ENCODE assay signal across 1 cellular context in genomic region chr7:43572516-43573049, GRCh38.
A peak's percentile ranks its signal among the peaks of the same experiment; 100 is the strongest.
TF ChIP-seq lines count a peak whose summit lies in the region.

No MANE protein-coding gene starts in this region.

TF ChIP-seq in K562, 482 proteins besides CTCF, POLR2A, EP300 and RAD21 (continued from another document and continues in another):
- TF ChIP-seq ZBTB49 (CRISPR knock-in tag; IDR thresholded peaks at IDR 0.05; ENCODE audit: borderline replicate concordance) (no peak), PML (IDR thresholded peaks at IDR 0.05; ENCODE audit: low read length) (no peak), STAT6 (CRISPR knock-in tag; IDR thresholded peaks at IDR 0.05) (no peak), ZNF354B (CRISPR knock-in tag; IDR thresholded peaks at IDR 0.05) (no peak), JUNB (CRISPR knock-in tag; conservative IDR thresholded peaks at IDR 0.05) (no peak), KAT2B (IDR thresholded peaks at IDR 0.05; ENCODE audit: low read depth, low read length) (no peak), VEZF1 (CRISPR knock-in tag; IDR thresholded peaks at IDR 0.05) (no peak), BCOR (IDR thresholded peaks at IDR 0.05) (no peak), MED1 (CRISPR knock-in tag; IDR thresholded peaks at IDR 0.05; ENCODE audit: borderline replicate concordance) (no peak), ZSCAN32 (CRISPR knock-in tag; IDR thresholded peaks at IDR 0.05) (no peak), KAT7 (CRISPR knock-in tag; IDR thresholded peaks at IDR 0.05; ENCODE audit: borderline replicate concordance) (no peak), MITF (IDR thresholded peaks at IDR 0.05) (no peak), ZNF609 (CRISPR knock-in tag; IDR thresholded peaks at IDR 0.05; ENCODE audit: borderline replicate concordance) (no peak), HDGF (IDR thresholded peaks at IDR 0.05) (no peak), TFAM (CRISPR knock-in tag; conservative IDR thresholded peaks at IDR 0.05) (no peak), ATF6 (CRISPR knock-in tag; IDR thresholded peaks at IDR 0.05) (no peak), THAP12 (CRISPR knock-in tag; IDR thresholded peaks at IDR 0.05) (no peak), ZNF134 (CRISPR knock-in tag; conservative IDR thresholded peaks at IDR 0.05) (no peak), NCOA4 (IDR thresholded peaks at IDR 0.05; ENCODE audit: partially characterized antibody) (no peak), GATA2 (CRISPR knock-in tag; IDR thresholded peaks at IDR 0.05) (no peak), JUN (IDR thresholded peaks at IDR 0.05; ENCODE audit: borderline replicate concordance, low read depth, low read length) (peak; percentile 88), JUN (CRISPR knock-in tag; IDR thresholded peaks at IDR 0.05; ENCODE audit: borderline replicate concordance) (no peak), SOX6 (IDR thresholded peaks at IDR 0.05) (no peak), ILK (tag; IDR thresholded peaks at IDR 0.05; ENCODE audit: borderline replicate concordance, low read depth) (no peak), DPF2 (IDR thresholded peaks at IDR 0.05) (peak; percentile 79), GTF2E2 (tag; IDR thresholded peaks at IDR 0.05) (no peak; the same call in 1 of the 2 replicates), RBM25 (IDR thresholded peaks at IDR 0.05; ENCODE audit: low read depth, low read length, severe bottlenecking) (no peak), POLR2H (tag; IDR thresholded peaks at IDR 0.05; ENCODE audit: low read depth) (peak; percentile 71), ZFP36 (IDR thresholded peaks at IDR 0.05; ENCODE audit: low read depth, low read length, partially characterized antibody) (no peak), UBTF (IDR thresholded peaks at IDR 0.05; ENCODE audit: borderline replicate concordance in 1 of 2, low read depth in 2 of 2, low read length in 2 of 2) (no peak), CBX3 (IDR thresholded peaks at IDR 0.05; ENCODE audit: borderline replicate concordance in 1 of 2, low read length in 2 of 2) (peak in 1 of 2 experiments; percentile 71; a peak in 2 of 3 replicates), SPI1 (IDR thresholded peaks at IDR 0.05; ENCODE audit: borderline replicate concordance, low read depth, low read length) (peak; percentile 92), TCF15 (CRISPR knock-in tag; IDR thresholded peaks at IDR 0.05) (no peak), TBL1XR1 (IDR thresholded peaks at IDR 0.05; ENCODE audit: low read length in 2 of 2) (no peak; a peak in 1 of 4 replicates), RBM14 (IDR thresholded peaks at IDR 0.05; ENCODE audit: borderline replicate concordance, insufficient read depth, low read depth, low read length) (no peak), ELF2 (CRISPR knock-in tag; IDR thresholded peaks at IDR 0.05) (no peak), KDM2B (CRISPR knock-in tag; IDR thresholded peaks at IDR 0.05) (no peak), POLR3G (IDR thresholded peaks at IDR 0.05; ENCODE audit: extremely low read depth, insufficient read length, insufficient replicate concordance) (no peak)
